In the genomic region with DNA sequence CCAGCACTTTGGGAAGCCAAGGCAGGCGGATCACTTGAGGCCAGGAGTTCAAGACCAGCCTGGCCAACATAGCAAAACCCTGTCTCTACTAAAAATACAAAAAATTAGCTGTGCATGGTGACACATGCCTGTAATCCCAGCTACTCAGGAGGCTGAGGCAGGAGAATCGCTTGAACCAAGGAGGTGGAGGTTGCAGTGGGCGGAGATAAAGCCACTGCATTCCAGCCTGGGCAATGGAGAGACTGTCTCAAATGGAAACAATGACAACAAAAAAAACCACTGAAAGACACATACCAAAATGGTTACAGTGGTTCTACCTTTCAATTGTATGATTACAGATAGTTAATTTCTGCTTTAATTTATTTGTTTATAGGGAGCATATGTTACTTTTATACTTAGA, we compare ENCODE assay signal across 5 cellular contexts. TPM values are rescaled to one million over a fixed set of nuclear protein-coding genes. Genes with fewer than 3 reads are reported as not detected.
"Had no signal": no experiment of that assay in that cellular context is flagged by ENCODE, and none has a peak within 500 bp of the region (broad histone marks: within the 10 kb centered on the region; RNA-seq: fewer than 3 reads in every experiment).

No MANE protein-coding gene starts in this region.

RNA-seq across cellular contexts. Expression of a gene that starts 33.2 kb away (rescaled TPM):
- total RNA-seq: activated naive CD8-positive, alpha-beta T cell treated with anti-CD3 and anti-CD28 coated beads, Interleukin-2, amount 10 ng/mL, durations not matched to agents 7 days and 5 days; activated T-cell treated with anti-CD3 and anti-CD28 coated beads, Interleukin-2, amount 50 U/mL, for 4 hours; left cardiac atrium; mesenteric fat pad; osteocyte had no signal
